In the genomic region with DNA sequence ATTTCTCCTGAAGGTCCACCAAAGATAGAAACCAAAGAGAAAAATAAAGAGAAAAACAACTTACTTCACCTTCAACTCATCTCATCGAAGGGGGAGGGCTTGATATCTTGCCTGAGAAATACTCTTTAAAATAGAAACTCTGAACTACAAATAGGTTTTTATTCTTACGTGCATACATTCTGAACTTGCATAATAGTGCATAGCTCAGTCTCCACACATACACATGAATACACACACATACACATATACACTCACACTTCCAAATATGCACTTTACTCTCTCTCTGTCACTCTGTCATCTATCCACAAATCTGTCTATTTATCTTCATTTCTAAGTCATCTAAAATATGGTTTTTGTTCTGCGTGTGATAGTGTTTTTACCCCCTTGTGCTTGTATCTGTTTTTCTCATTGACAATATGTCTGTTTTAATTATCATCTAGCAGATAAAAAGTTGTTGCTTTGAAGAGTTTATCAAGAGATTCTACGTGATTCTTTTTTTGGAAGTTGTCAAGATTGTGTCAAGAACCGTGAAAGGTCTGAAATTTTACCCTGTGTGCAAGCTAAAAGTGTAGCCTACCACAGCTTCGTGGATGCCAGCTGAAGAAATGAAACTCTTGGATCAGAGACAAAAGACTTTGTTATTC, we compare ENCODE assay signal across 20 cellular contexts.
"Had no signal": no experiment of that assay in that cellular context is flagged by ENCODE, and none has a peak within 500 bp of the region (broad histone marks: within the 10 kb centered on the region; RNA-seq: fewer than 3 reads in every experiment).

No MANE protein-coding gene starts in this region.

- H3K36me3 ChIP-seq: brain microvascular endothelial cell had no signal

- H3K4me3 ChIP-seq: K562 had no signal

- H3K9me2 ChIP-seq: SK-N-SH had no signal

- H3K9ac ChIP-seq: SK-N-SH had no signal

- FAIRE-seq: K562 had no signal

- H3K27me3 ChIP-seq: brain microvascular endothelial cell had no signal

- H3K9me3 ChIP-seq: SK-N-SH had no signal

- H3K4me2 ChIP-seq: SK-N-SH had no signal

- DNase-seq: activated CD4-positive, alpha-beta T cell treated with anti-CD3 and anti-CD28 coated beads for 1 hour; activated CD4-positive, alpha-beta T cell treated with anti-CD3 and anti-CD28 coated beads, Interleukin-2, amount 10 ng/mL, durations not matched to agents 24 days and 14 days; activated CD4-positive, alpha-beta T cell treated with anti-CD3 and anti-CD28 coated beads, Interleukin-2, amount 50 U/mL, for 48 hours; activated CD8-positive, alpha-beta memory T cell treated with anti-CD3 and anti-CD28 coated beads, Interleukin-2, amount 10 ng/mL, durations not matched to agents 7 days and 5 days; activated effector memory CD4-positive, alpha-beta T cell treated with anti-CD3 and anti-CD28 coated beads, Interleukin-2, amount 50 U/mL, for 16 hours; activated naive CD4-positive, alpha-beta T cell treated with Interleukin-2 at 50 U/mL for 16 hours; activated T-cell treated with anti-CD3 and anti-CD28 coated beads, Interleukin-2, amount 50 U/mL, for 24 hours; brain microvascular endothelial cell; cerebellar nuclear complex; NCI-H1105 treated with DMSO at 0.1 percent for 48 hours; NCI-H1436 treated with DMSO at 0.1 percent for 48 hours; NCI-H187; NCI-H2081; NCI-H446; NCI-H524; SK-N-SH; T-helper 1 cell had no signal

- H3K27ac ChIP-seq: brain microvascular endothelial cell had no signal

- ATAC-seq: activated CD8-positive, alpha-beta memory T cell treated with anti-CD3 and anti-CD28 coated beads, Interleukin-2, amount 10 ng/mL, durations not matched to agents 7 days and 5 days; activated naive CD4-positive, alpha-beta T cell treated with anti-CD3 and anti-CD28 coated beads, Interleukin-2, amount 50 U/mL, for 72 hours; K562; Right ventricle myocardium inferior had no signal
